In the genomic region with DNA sequence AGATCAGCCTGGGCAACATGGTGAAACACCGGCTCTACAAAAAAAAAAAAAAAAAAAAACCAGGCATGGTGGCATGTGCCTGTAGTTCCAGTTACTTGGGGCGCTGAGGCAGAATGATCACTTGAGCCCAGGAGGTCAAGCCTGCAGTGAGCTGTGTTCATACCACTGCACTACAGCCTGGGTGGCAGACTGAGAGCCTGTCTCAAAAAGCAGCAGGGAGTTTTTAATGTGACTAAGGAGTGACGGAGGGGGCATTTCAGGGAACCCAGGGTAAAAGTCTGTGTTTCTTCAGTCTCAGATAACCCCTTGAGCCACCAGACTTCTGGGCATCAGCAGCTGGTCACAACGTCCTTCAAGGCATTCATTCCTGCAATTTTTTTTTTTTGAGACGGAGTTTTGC, we compare ENCODE assay signal across 1 cellular context.
TF ChIP-seq lines count a peak whose summit lies in the region.

No MANE protein-coding gene starts in this region.

TF ChIP-seq in K562, 482 proteins besides CTCF, POLR2A, EP300 and RAD21:
- TF ChIP-seq MAFF (IDR thresholded peaks at IDR 0.05; ENCODE audit: low read length) (no peak), RBM17 (IDR thresholded peaks at IDR 0.05; ENCODE audit: borderline replicate concordance, low read depth, low read length) (no peak), FOXJ3 (CRISPR knock-in tag; IDR thresholded peaks at IDR 0.05) (no peak), NFE2L1 (tag; IDR thresholded peaks at IDR 0.05; ENCODE audit: borderline replicate concordance, low read depth) (no peak), BRF2 (IDR thresholded peaks at IDR 0.05; ENCODE audit: borderline replicate concordance, insufficient read depth, insufficient read length) (no peak), ZNF143 (CRISPR knock-in tag; IDR thresholded peaks at IDR 0.05) (no peak), MBD1 (CRISPR knock-in tag; IDR thresholded peaks at IDR 0.05) (no peak), MXD1 (CRISPR knock-in tag; IDR thresholded peaks at IDR 0.05; ENCODE audit: borderline replicate concordance, poor library complexity, severe bottlenecking) (no peak), TGIF2 (CRISPR knock-in tag; IDR thresholded peaks at IDR 0.05) (no peak), ZNF316 (IDR thresholded peaks at IDR 0.05) (no peak), ZNF561 (CRISPR knock-in tag; conservative IDR thresholded peaks at IDR 0.05) (no peak), ZC3H8 (IDR thresholded peaks at IDR 0.05) (no peak), CHD4 (IDR thresholded peaks at IDR 0.05; ENCODE audit: insufficient read depth, insufficient replicate concordance, low read depth, low read length, poor library complexity, severe bottlenecking) (no peak), HINFP (tag; conservative IDR thresholded peaks at IDR 0.05; ENCODE audit: low read depth) (no peak), PRPF4 (IDR thresholded peaks at IDR 0.05; ENCODE audit: insufficient read depth, low read depth, low read length, poor library complexity, severe bottlenecking) (no peak)
- TF ChIP-seq, protein P1, sequence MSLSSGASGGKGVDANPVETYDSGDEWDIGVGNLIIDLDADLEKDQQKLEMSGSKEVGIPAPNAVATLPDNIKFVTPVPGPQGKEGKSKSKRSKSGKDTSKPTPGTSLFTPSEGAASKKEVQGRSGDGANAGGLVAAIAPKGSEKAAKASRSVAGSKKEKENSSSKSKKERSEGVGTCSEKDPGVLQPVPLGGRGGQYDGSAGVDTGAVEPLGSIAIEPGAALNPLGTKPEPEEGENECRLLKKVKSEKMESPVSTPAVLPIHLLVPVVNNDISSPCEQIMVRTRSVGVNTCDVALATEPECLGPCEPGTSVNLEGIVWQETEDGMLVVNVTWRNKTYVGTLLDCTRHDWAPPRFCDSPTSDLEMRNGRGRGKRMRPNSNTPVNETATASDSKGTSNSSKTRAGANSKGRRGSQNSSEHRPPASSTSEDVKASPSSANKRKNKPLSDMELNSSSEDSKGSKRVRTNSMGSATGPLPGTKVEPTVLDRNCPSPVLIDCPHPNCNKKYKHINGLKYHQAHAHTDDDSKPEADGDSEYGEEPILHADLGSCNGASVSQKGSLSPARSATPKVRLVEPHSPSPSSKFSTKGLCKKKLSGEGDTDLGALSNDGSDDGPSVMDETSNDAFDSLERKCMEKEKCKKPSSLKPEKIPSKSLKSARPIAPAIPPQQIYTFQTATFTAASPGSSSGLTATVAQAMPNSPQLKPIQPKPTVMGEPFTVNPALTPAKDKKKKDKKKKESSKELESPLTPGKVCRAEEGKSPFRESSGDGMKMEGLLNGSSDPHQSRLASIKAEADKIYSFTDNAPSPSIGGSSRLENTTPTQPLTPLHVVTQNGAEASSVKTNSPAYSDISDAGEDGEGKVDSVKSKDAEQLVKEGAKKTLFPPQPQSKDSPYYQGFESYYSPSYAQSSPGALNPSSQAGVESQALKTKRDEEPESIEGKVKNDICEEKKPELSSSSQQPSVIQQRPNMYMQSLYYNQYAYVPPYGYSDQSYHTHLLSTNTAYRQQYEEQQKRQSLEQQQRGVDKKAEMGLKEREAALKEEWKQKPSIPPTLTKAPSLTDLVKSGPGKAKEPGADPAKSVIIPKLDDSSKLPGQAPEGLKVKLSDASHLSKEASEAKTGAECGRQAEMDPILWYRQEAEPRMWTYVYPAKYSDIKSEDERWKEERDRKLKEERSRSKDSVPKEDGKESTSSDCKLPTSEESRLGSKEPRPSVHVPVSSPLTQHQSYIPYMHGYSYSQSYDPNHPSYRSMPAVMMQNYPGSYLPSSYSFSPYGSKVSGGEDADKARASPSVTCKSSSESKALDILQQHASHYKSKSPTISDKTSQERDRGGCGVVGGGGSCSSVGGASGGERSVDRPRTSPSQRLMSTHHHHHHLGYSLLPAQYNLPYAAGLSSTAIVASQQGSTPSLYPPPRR (CRISPR knock-in tag; IDR thresholded peaks at IDR 0.05; ENCODE audit: borderline replicate concordance): no peak
